In the genomic region with DNA sequence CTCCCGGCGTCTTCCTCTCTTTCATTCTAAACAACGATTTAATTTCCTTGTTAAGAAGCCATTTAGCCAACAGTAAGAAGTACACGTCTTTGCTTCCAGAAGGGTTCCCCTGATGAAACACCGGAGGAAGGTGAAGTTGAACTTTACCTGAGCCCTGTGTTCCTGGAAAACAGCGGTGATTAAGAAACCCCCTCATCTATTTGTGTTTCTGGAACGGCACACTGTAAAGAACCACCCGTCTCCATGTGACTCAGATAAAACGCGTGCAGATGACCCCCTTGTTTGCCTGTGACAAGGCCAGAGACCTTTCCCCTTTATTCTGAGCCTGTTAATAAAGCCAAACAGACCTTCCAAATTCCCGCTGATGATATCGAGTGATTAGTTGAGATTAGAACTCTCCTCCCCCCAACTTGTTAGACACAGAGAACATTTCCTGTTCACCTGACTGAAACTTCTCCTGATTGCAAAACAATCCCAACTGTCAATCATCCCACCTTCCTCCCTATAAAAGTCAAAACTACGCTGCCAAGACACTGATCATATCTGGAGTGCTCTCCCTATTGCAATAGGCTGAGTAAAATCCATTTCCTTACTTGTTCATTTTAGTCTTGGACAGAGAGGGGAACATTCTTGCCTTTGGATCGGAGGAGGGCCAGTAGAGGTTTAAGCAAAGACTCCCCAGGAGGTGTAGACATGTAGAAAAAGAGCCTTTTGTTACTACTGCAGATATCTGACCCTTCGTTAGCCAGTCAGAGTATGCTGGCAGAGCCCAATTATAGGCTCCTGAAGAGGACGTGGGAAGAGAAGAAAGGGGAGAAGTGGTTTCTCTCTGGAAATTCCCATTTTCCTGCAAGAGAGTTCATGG, we compare ENCODE assay signal across 8 cellular contexts. TPM values are rescaled to one million over a fixed set of nuclear protein-coding genes. Genes with fewer than 3 reads are reported as not detected.
DNase-seq lines count a peak whose midpoint lies in the region; ATAC-seq and TF ChIP-seq lines count a peak whose summit lies in the region.

No MANE protein-coding gene starts in this region.

- TF ChIP-seq RAD21 in neural cell (conservative IDR thresholded peaks at IDR 0.05), result peak; percentile 38

- no peaks in the 10 kb centered on the region for H3K9me2 ChIP-seq in neural cell (ENCODE audit: insufficient read depth, low read length)

- no peaks in the 10 kb centered on the region for H3K27me3 Mint-ChIP-seq in activated naive CD4-positive, alpha-beta T cell treated with anti-CD3 and anti-CD28 coated beads for 36 hours (ENCODE audit: low read depth)
- H3K27me3 Mint-ChIP-seq in endodermal cell (ENCODE audit: insufficient read depth), result no peaks in the 10 kb centered on the region

- peak overlapping the region; percentile 59 for H3K4me2 ChIP-seq in neural cell (ENCODE audit: low read length)

- no peaks in the 10 kb centered on the region for H4K20me1 ChIP-seq in neural cell (ENCODE audit: insufficient read depth)

- H3K36me3 ChIP-seq in endodermal cell (ENCODE audit: control insufficient read depth, insufficient read depth, low read length) (peaks cover 21% of the 10 kb centered on the region), neural cell (ENCODE audit: insufficient read depth, low read length) (no peaks in the 10 kb centered on the region)

- TF ChIP-seq CTCF in endodermal cell (conservative IDR thresholded peaks at IDR 0.05) (no peak), neural cell (IDR thresholded peaks at IDR 0.05; ENCODE audit: poor library complexity, severe bottlenecking) (peak; percentile 45)

- peaks cover 15% of the 10 kb centered on the region for H3K9me3 ChIP-seq in endodermal cell (ENCODE audit: control insufficient read depth, low read length)
- H3K9me3 ChIP-seq in neural cell (ENCODE audit: low read length), result no peaks in the 10 kb centered on the region

- H3K4me3 Mint-ChIP-seq in activated naive CD4-positive, alpha-beta T cell treated with anti-CD3 and anti-CD28 coated beads for 36 hours, result peak overlapping the region; percentile 86
- peak overlapping the region; percentile 91 for H3K4me3 Mint-ChIP-seq in endodermal cell

- TF ChIP-seq EP300 in neural cell (conservative IDR thresholded peaks at IDR 0.05; ENCODE audit: poor library complexity, severe bottlenecking), result no peak

- H3K9ac ChIP-seq in endodermal cell (ENCODE audit: extremely low read depth, low read length, poor library complexity, severe bottlenecking) (peak overlapping the region; percentile 99), neural cell (ENCODE audit: low read length) (peak overlapping the region; percentile 82)

- peaks cover 14% of the 10 kb centered on the region for H3K36me3 Mint-ChIP-seq in activated naive CD4-positive, alpha-beta T cell treated with anti-CD3 and anti-CD28 coated beads for 36 hours (ENCODE audit: low read depth)
- H3K36me3 Mint-ChIP-seq in endodermal cell (ENCODE audit: low read depth), result peaks cover 18% of the 10 kb centered on the region

- CTCF ChIA-PET in activated naive CD4-positive, alpha-beta T cell treated with anti-CD3 and anti-CD28 coated beads for 36 hours (lab: Charles Lee), result interaction anchor here (1.2 kb wide), 1 partner anchor 330 kb away, joined by 3 read pairs; no protein-coding TSS in a partner anchor

- H3K27ac ChIP-seq in endodermal cell (ENCODE audit: low read depth, low read length), result peak overlapping the region; percentile 95
- peak overlapping the region; percentile 87 for H3K27ac ChIP-seq in neural cell (ENCODE audit: low read length)

- ATAC-seq in HG03045 (IDR thresholded peaks at IDR 0.05; ENCODE audit: unreplicated experiment), result peak; percentile 14

- peaks cover 25% of the 10 kb centered on the region for H3K4me1 Mint-ChIP-seq in activated naive CD4-positive, alpha-beta T cell treated with anti-CD3 and anti-CD28 coated beads for 36 hours (ENCODE audit: low read depth)
- H3K4me1 Mint-ChIP-seq in endodermal cell, result peaks cover 27% of the 10 kb centered on the region

- DNase-seq in activated naive CD4-positive, alpha-beta T cell treated with anti-CD3 and anti-CD28 coated beads for 36 hours, result no peak
- DNase-seq in activated naive CD4-positive, alpha-beta T cell treated with Interleukin-2 at 50 U/mL for 16 hours, result no peak
- DNase-seq in SHP77 treated with DMSO at 0.1 percent for 48 hours (lab: John Stamatoyannopoulos, UW), result peak; percentile 38
- peak; percentile 61 for DNase-seq in endodermal cell
- DNase-seq in GM03348 (ENCODE audit: low spot score), result no peak
- DNase-seq in NCI-H1436 (lab: John Stamatoyannopoulos, UW), result no peak

- H3K27ac Mint-ChIP-seq in activated naive CD4-positive, alpha-beta T cell treated with anti-CD3 and anti-CD28 coated beads for 36 hours, result peak overlapping the region; percentile 90
- H3K27ac Mint-ChIP-seq in endodermal cell, result peak overlapping the region; percentile 100

- H3K4me1 ChIP-seq in endodermal cell (ENCODE audit: control insufficient read depth, insufficient read depth, low read length), result no peaks in the 10 kb centered on the region

- peak overlapping the region; percentile 98 for H3K4me3 ChIP-seq in endodermal cell (ENCODE audit: low read length)
- H3K4me3 ChIP-seq in neural cell (ENCODE audit: low read length), result peak overlapping the region; percentile 94

- peaks cover 6% of the 10 kb centered on the region for H3F3A ChIP-seq in neural cell (ENCODE audit: insufficient read depth, low read length, poor library complexity, severe bottlenecking)

- peak overlapping the region; percentile 84 for H2AFZ ChIP-seq in neural cell (ENCODE audit: low read depth, low read length)

- WGBS in endodermal cell (ENCODE audit: insufficient coverage in 1 of 2, insufficient read length in 1 of 2), 2 experiments, result 10 to 17% methylated on average over 8 to 16 of the region's 16 CpGs

- H3K79me2 ChIP-seq in neural cell (replicated peaks; ENCODE audit: insufficient read depth, low read length), result peaks cover 39% of the 10 kb centered on the region

- H3K27me3 ChIP-seq in endodermal cell (ENCODE audit: control insufficient read depth, insufficient read depth, low read length, poor library complexity, severe bottlenecking) (no peaks in the 10 kb centered on the region), neural cell (ENCODE audit: insufficient read depth, low read depth, low read length) (no peaks in the 10 kb centered on the region)

- intact Hi-C loops in activated naive CD4-positive, alpha-beta T cell treated with anti-CD3 and anti-CD28 coated beads for 36 hours (cut with micrococcal nuclease), result loop anchor here (1.0 to 5.0 kb wide), 14 partner anchors 36 to 868 kb away; a partner anchor contains a TSS

- H3K9me3 Mint-ChIP-seq in activated naive CD4-positive, alpha-beta T cell treated with anti-CD3 and anti-CD28 coated beads for 36 hours, result no peaks in the 10 kb centered on the region
- peaks cover 12% of the 10 kb centered on the region for H3K9me3 Mint-ChIP-seq in endodermal cell

TF ChIP-seq in neural cell, 6 proteins besides CTCF, POLR2A, EP300 and RAD21:
- TF ChIP-seq SMC3 (conservative IDR thresholded peaks at IDR 0.05; ENCODE audit: poor library complexity) (peak; percentile 27), TAF1 (IDR thresholded peaks at IDR 0.05; ENCODE audit: low read depth) (no peak)

RNA-seq across cellular contexts. Expression of a gene that starts 0.9 kb away (rescaled TPM):
- 10 to 100 TPM; 52.1 to 52.5 TPM for total RNA-seq in activated naive CD4-positive, alpha-beta T cell treated with anti-CD3 and anti-CD28 coated beads for 36 hours
- total RNA-seq in endodermal cell, result 100 to 1,000 TPM in 1 of 2 donors, 10 to 100 TPM in 1; 91.4 to 107 TPM
- 77.9 TPM for polyA plus RNA-seq in endodermal cell (2013, experiment 1 of 2)
- polyA plus RNA-seq in endodermal cell (2013, experiment 2 of 2), result 85.8 TPM
- 39.2 and 49.3 TPM in 2 replicates for polyA plus RNA-seq in neural cell
- polyA minus RNA-seq in neural cell, result 63.5 and 67.6 TPM in 2 replicates

RNA-seq across cellular contexts. Expression of a gene that starts 8.3 kb away (rescaled TPM):
- total RNA-seq in activated naive CD4-positive, alpha-beta T cell treated with anti-CD3 and anti-CD28 coated beads for 36 hours, result under 1 TPM; 0.37 to 0.41 TPM
- total RNA-seq in endodermal cell, result under 1 TPM in 1 of 2 donors, not detected in 1; 0.11 TPM
- polyA plus RNA-seq in endodermal cell (2013, experiment 1 of 2), result not detected
- polyA plus RNA-seq in endodermal cell (2013, experiment 2 of 2), result not detected
- polyA plus RNA-seq in neural cell, result 0.16 TPM in 1 of 2 replicates, not detected in the other
- 0.12 and 0.24 TPM in 2 replicates for polyA minus RNA-seq in neural cell

Comparison
In these comparisons a context has a peak if more than half of its experiments do, and no peak if none do; other contexts are left out.
1. DNase-seq: peak in SHP77 treated with DMSO at 0.1 percent for 48 hours (single experiment) and endodermal cell (single experiment); none in activated naive CD4-positive, alpha-beta T cell treated with anti-CD3 and anti-CD28 coated beads for 36 hours (single experiment), activated naive CD4-positive, alpha-beta T cell treated with Interleukin-2 at 50 U/mL for 16 hours (single experiment), GM03348 (single experiment) and NCI-H1436 (single experiment).